In the genomic region with DNA sequence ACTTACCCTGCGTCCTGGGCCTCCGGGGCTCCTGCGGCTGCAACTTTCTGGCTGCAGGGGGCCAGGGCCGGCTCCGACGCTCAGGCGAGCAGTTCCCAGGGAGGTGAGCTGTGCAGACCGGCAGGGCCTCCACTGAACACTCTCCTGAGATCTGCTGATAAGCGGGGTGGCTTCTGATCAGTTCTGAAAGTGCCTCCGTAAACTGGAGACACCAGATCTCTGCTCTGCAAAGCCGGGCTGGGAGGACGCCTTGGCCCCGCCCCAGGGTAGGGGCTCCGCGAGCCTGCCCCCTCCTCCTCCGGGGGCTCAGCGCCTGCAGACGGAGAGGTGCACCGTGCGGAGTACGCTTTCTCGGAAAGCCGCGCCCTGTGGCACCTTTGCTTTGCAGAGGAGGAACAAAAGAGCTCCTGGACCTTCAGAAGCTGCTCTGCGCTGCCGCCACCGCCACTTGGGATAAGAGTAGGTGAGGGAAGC, we compare ENCODE assay signal across 8 cellular contexts.
DNase-seq lines count a peak whose midpoint lies in the region; ATAC-seq, FAIRE-seq and TF ChIP-seq lines count a peak whose summit lies in the region.

No MANE protein-coding gene starts in this region.

- H4K20me1 ChIP-seq in endothelial cell of umbilical vein (replicated peaks; ENCODE audit: control insufficient read depth, extremely low read depth, insufficient read depth, low read length) = no peaks in the 10 kb centered on the region
- no peaks in the 10 kb centered on the region for H4K20me1 ChIP-seq in MM.1S (ENCODE audit: insufficient read depth, low read length)

- no peak overlapping the region for H3K27ac Mint-ChIP-seq in Caco-2 (ENCODE audit: unreplicated experiment)
- no peak overlapping the region for H3K27ac Mint-ChIP-seq in nephron
- H3K27ac Mint-ChIP-seq in CD4-positive, alpha-beta memory T cell = no peak overlapping the region

- H3K36me3 Mint-ChIP-seq in Caco-2 (ENCODE audit: insufficient read depth, unreplicated experiment) = peaks cover 11% of the 10 kb centered on the region
- H3K36me3 Mint-ChIP-seq in nephron (ENCODE audit: low read depth) = peaks cover 6% of the 10 kb centered on the region
- H3K36me3 Mint-ChIP-seq in CD4-positive, alpha-beta memory T cell = peaks cover 6 to 7% of the 10 kb centered on the region in 2 donors

- H3K4me3 ChIP-seq in Caco-2 (ENCODE audit: low read depth, low read length) = no peak overlapping the region
- H3K4me3 ChIP-seq in endothelial cell of umbilical vein (replicated peaks in 1 of 3; ENCODE audit: insufficient read depth in 1 of 3, low read depth in 1 of 3, low read length in 3 of 3) = peak overlapping the region; percentile 11 to 44 (median 33)
- no peak overlapping the region for H3K4me3 ChIP-seq in CD4-positive, alpha-beta memory T cell (ENCODE audit: low read length in 2 of 2)
- H3K4me3 ChIP-seq in MM.1S (ENCODE audit: low read length) = no peak overlapping the region

- CTCF ChIA-PET in Caco-2 (lab: Charles Lee) (no interaction called here), endothelial cell of umbilical vein (lab: Charles Lee) (interaction anchor here (1.1 to 2.2 kb wide), 6 partner anchors 8 to 299 kb away, joined by 3 to 15 read pairs (median 6); no protein-coding TSS in a partner anchor)
- CTCF ChIA-PET in CD4-positive, alpha-beta memory T cell (lab: Charles Lee; ENCODE audit: partially characterized antibody) = no interaction called here

- H2AFZ ChIP-seq in endothelial cell of umbilical vein (ENCODE audit: low read depth, low read length) = peak overlapping the region; percentile 78
- no peak overlapping the region for H2AFZ ChIP-seq in MM.1S (ENCODE audit: low read length)

- TF ChIP-seq CTCF in Caco-2 (IDR thresholded peaks at IDR 0.05; ENCODE audit: insufficient read depth in 1 of 2, low read depth in 1 of 2, low read length in 1 of 2, severe bottlenecking in 1 of 2, unreplicated experiment in 1 of 2) (peak in 1 of 2 experiments; percentile 34), endothelial cell of umbilical vein (IDR thresholded peaks at IDR 0.05; ENCODE audit: extremely low read depth in 1 of 2, insufficient read depth in 1 of 2, low read depth in 1 of 2, low read length in 2 of 2) (peak; percentile 39 to 63), nephron (IDR thresholded peaks at IDR 0.05; ENCODE audit: unreplicated experiment in 3 of 3) (peak; percentile 21 to 29 (median 24)), MM.1S (IDR thresholded peaks at IDR 0.05; ENCODE audit: low read length) (no peak)

- POLR2A ChIA-PET in Caco-2 (lab: Charles Lee) = no interaction called here
- POLR2A ChIA-PET in endothelial cell of umbilical vein (lab: Charles Lee) = no interaction called here
- POLR2A ChIA-PET in CD4-positive, alpha-beta memory T cell (lab: Charles Lee; ENCODE audit: partially characterized antibody) = no interaction called here

- H3K36me3 ChIP-seq in Caco-2 (ENCODE audit: control insufficient read depth, insufficient read depth, low read length) (no peaks in the 10 kb centered on the region), endothelial cell of umbilical vein (ENCODE audit: control insufficient read depth in 2 of 2, extremely low read depth in 1 of 2, insufficient read depth in 2 of 2, low read length in 2 of 2) (no peaks in the 10 kb centered on the region), MM.1S (replicated peaks; ENCODE audit: insufficient read depth, low read length) (no peaks in the 10 kb centered on the region)
- H3K36me3 ChIP-seq in CD4-positive, alpha-beta memory T cell (ENCODE audit: insufficient read depth, low read length) = no peaks in the 10 kb centered on the region

- peak; percentile 76 for FAIRE-seq in endothelial cell of umbilical vein (lab: Jason Lieb, UNC)

- ATAC-seq in HG03095 (IDR thresholded peaks at IDR 0.05; ENCODE audit: unreplicated experiment) = no peak

- no peak for TF ChIP-seq POLR2A in endothelial cell of umbilical vein (IDR thresholded peaks at IDR 0.05; ENCODE audit: low read depth, low read length)

- peak overlapping the region; percentile 12 for H3K9ac ChIP-seq in endothelial cell of umbilical vein (replicated peaks; ENCODE audit: extremely low read depth, insufficient read depth, low read length)
- no peak overlapping the region for H3K9ac ChIP-seq in MM.1S (ENCODE audit: low read length)

- H3K4me3 Mint-ChIP-seq in Caco-2 (ENCODE audit: unreplicated experiment) = peak overlapping the region; percentile 43
- peak overlapping the region; percentile 73 to 76 (median 74) for H3K4me3 Mint-ChIP-seq in nephron
- peak overlapping the region in 4 of 8 donors; percentile 6 to 80 (median 44) for H3K4me3 Mint-ChIP-seq in CD4-positive, alpha-beta memory T cell

- no peaks in the 10 kb centered on the region for H3K9me3 ChIP-seq in Caco-2
- H3K9me3 ChIP-seq in endothelial cell of umbilical vein (replicated peaks; ENCODE audit: control insufficient read depth, insufficient read depth, low read length) = no peaks in the 10 kb centered on the region
- no peaks in the 10 kb centered on the region for H3K9me3 ChIP-seq in CD4-positive, alpha-beta memory T cell (ENCODE audit: control insufficient read depth in 1 of 2, low read length in 2 of 2)
- H3K9me3 ChIP-seq in MM.1S (replicated peaks; ENCODE audit: insufficient read depth, low read length) = no peaks in the 10 kb centered on the region

- H3F3A ChIP-seq in MM.1S (ENCODE audit: insufficient read depth, low read length) = no peaks in the 10 kb centered on the region

- H3K79me2 ChIP-seq in endothelial cell of umbilical vein (ENCODE audit: control insufficient read depth, insufficient read depth, low read length) (no peaks in the 10 kb centered on the region), MM.1S (ENCODE audit: low read length) (no peaks in the 10 kb centered on the region)

- H3K27me3 ChIP-seq in Caco-2 (replicated peaks; ENCODE audit: control insufficient read depth, insufficient read depth, low read length) = no peaks in the 10 kb centered on the region
- no peaks in the 10 kb centered on the region for H3K27me3 ChIP-seq in endothelial cell of umbilical vein (ENCODE audit: control insufficient read depth in 2 of 2, insufficient read depth in 2 of 2, low read length in 2 of 2)
- H3K27me3 ChIP-seq in CD4-positive, alpha-beta memory T cell (ENCODE audit: insufficient read depth, low read length) = no peaks in the 10 kb centered on the region
- H3K27me3 ChIP-seq in MM.1S (replicated peaks; ENCODE audit: insufficient read depth, low read length) = no peaks in the 10 kb centered on the region

- no peaks in the 10 kb centered on the region for H3K4me1 ChIP-seq in Caco-2
- peaks cover 4% of the 10 kb centered on the region for H3K4me1 ChIP-seq in endothelial cell of umbilical vein (ENCODE audit: control insufficient read depth, extremely low read depth, insufficient read depth, low read length)
- H3K4me1 ChIP-seq in CD4-positive, alpha-beta memory T cell (ENCODE audit: insufficient read depth, low read length) = no peaks in the 10 kb centered on the region
- H3K4me1 ChIP-seq in MM.1S (ENCODE audit: low read length) = no peaks in the 10 kb centered on the region

- no peaks in the 10 kb centered on the region for H3K9me1 ChIP-seq in endothelial cell of umbilical vein (replicated peaks; ENCODE audit: control insufficient read depth, extremely low read depth, insufficient read depth, low read length)

- intact Hi-C loops in Caco-2 (cut with micrococcal nuclease; ENCODE audit: unreplicated experiment) = no loop called here
- intact Hi-C loops in endothelial cell of umbilical vein (cut with micrococcal nuclease) = loop anchor here (2.0 kb wide), 2 partner anchors 19 to 283 kb away; no protein-coding TSS in a partner anchor
- intact Hi-C loops in CD4-positive, alpha-beta memory T cell (cut with micrococcal nuclease) = no loop called here

- dilution Hi-C loops in endothelial cell of umbilical vein (cut with MboI; ENCODE audit: extremely low pct_ligation_motif_present, low sequenced_read_pairs) = no loop called here

- H3K9me3 Mint-ChIP-seq in Caco-2 (ENCODE audit: unreplicated experiment) (no peaks in the 10 kb centered on the region), nephron (no peaks in the 10 kb centered on the region)
- H3K9me3 Mint-ChIP-seq in CD4-positive, alpha-beta memory T cell = no peaks in the 10 kb centered on the region

- no TSS peak for BruUV-seq in Caco-2 (replicated peaks; lab: Mats Ljungman, UMichigan)
- no TSS peak for BruUV-seq in endothelial cell of umbilical vein (replicated peaks; lab: Mats Ljungman, UMichigan)

- no peaks in the 10 kb centered on the region for H3K9me2 ChIP-seq in MM.1S (replicated peaks; ENCODE audit: insufficient read depth, low read length)

- H3K27me3 Mint-ChIP-seq in Caco-2 (ENCODE audit: insufficient read depth, unreplicated experiment) (no peaks in the 10 kb centered on the region), nephron (ENCODE audit: low read depth) (no peaks in the 10 kb centered on the region)
- no peaks in the 10 kb centered on the region for H3K27me3 Mint-ChIP-seq in CD4-positive, alpha-beta memory T cell

- no peaks in the 10 kb centered on the region for H3K4me1 Mint-ChIP-seq in Caco-2 (ENCODE audit: low read depth, unreplicated experiment)
- peaks cover 4% of the 10 kb centered on the region for H3K4me1 Mint-ChIP-seq in nephron
- peaks cover 2 to 5% (median 3%) of the 10 kb centered on the region in 4 donors for H3K4me1 Mint-ChIP-seq in CD4-positive, alpha-beta memory T cell

- H3K4me2 ChIP-seq in endothelial cell of umbilical vein (ENCODE audit: insufficient read depth, low read length) (peak overlapping the region; percentile 75), MM.1S (ENCODE audit: low read depth, low read length) (no peak overlapping the region)

- no peak overlapping the region for H3K27ac ChIP-seq in endothelial cell of umbilical vein (ENCODE audit: insufficient read depth, low read depth, low read length)
- no peak overlapping the region for H3K27ac ChIP-seq in CD4-positive, alpha-beta memory T cell (ENCODE audit: low read depth, low read length)
- H3K27ac ChIP-seq in MM.1S (ENCODE audit: low read length) = no peak overlapping the region

- DNase-seq in Caco-2 (peak; percentile 30 to 51), NCI-H526 treated with DMSO at 0.1 percent for 48 hours (lab: John Stamatoyannopoulos, UW) (peak; percentile 42), endothelial cell of umbilical vein (ENCODE audit: low read depth, low spot score) (peak; percentile 59), NAMALWA (ENCODE audit: low spot score) (no peak), MM.1S (no peak)
- DNase-seq in CD4-positive, alpha-beta memory T cell = no peak

TF ChIP-seq in endothelial cell of umbilical vein, 7 proteins besides CTCF, POLR2A, EP300 and RAD21:
- TF ChIP-seq JUN (IDR thresholded peaks at IDR 0.05; ENCODE audit: borderline replicate concordance, insufficient read depth, insufficient read length, low read depth) = no peak
- no peak for TF ChIP-seq EZH2 (IDR thresholded peaks at IDR 0.05; ENCODE audit: borderline replicate concordance, low read depth, low read length, severe bottlenecking)
- TF ChIP-seq MYC (IDR thresholded peaks at IDR 0.05; ENCODE audit: low read depth, low read length) = no peak
- TF ChIP-seq POLR2AphosphoS5 (IDR thresholded peaks at IDR 0.05; ENCODE audit: insufficient read depth, low read depth, low read length) = no peak
- no peak for TF ChIP-seq FOS (IDR thresholded peaks at IDR 0.05; ENCODE audit: borderline replicate concordance, insufficient read depth, low read length)
- TF ChIP-seq GATA2 (IDR thresholded peaks at IDR 0.05; ENCODE audit: insufficient read depth, insufficient read length, low read depth, low read length) = peak; percentile 65

Comparison
In these comparisons a context has a peak if more than half of its experiments do, and no peak if none do; other contexts are left out.
1. DNase-seq: peak in Caco-2 (2 of 2), NCI-H526 treated with DMSO at 0.1 percent for 48 hours (single experiment) and endothelial cell of umbilical vein (single experiment); none in CD4-positive, alpha-beta memory T cell (0 of 5), NAMALWA (single experiment) and MM.1S (single experiment).
2. H3K4me3 ChIP-seq: peak in endothelial cell of umbilical vein (3 of 3); none in Caco-2 (single experiment), CD4-positive, alpha-beta memory T cell (0 of 2) and MM.1S (single experiment).